ENCODE assay signal across 18 cellular contexts in the genomic region with DNA sequence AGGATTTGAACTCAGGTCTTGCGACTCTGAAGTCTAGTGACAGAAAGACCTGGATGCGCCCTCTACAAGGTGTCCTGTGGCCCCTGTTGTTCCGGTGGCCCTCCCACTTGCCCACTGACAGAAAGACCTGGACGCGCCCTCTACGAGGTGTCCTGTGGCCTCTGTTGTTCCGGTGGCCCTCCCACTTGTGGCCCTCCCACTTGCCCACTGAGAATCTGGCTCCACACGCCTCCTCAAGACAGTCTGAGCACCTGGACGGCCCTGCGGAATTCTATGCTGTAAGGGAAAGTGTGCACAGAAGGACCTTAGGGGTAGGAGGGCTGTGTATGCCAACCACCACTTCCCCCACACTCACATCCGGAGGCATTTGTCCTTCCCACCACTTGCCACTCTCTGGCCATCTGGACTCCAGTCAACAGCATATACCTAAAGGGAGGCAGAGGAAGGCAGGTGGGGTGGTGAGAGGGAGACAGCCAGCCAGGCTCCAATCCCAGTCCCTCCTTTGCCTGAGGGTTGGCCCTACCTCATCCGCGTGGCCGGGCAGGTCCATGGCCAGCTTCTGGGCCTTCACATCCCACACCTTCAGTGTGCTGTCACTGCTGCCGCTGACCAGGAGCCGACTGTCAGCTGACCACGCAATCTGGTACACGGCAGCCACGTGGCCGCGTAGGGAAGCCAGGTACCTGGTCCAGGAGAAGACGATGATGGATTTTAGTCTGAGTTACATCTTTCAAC. TPM values are rescaled to one million over a fixed set of nuclear protein-coding genes. Genes with fewer than 3 reads are reported as not detected.
DNase-seq lines count a peak whose midpoint lies in the region; ATAC-seq, FAIRE-seq and TF ChIP-seq lines count a peak whose summit lies in the region.
"Had no signal": no experiment of that assay in that cellular context is flagged by ENCODE, and none has a peak within 500 bp of the region (broad histone marks: within the 10 kb centered on the region; RNA-seq: fewer than 3 reads in every experiment).

No MANE protein-coding gene starts in this region.

- DNase-seq in HepG2 (ENCODE audit: low spot score) (no peak), right lobe of liver (no peak), WERI-Rb-1 (no peak), coronary artery (ENCODE audit: low spot score) (peak; percentile 56), lower lobe of right lung (no peak), SKM-1 (lab: John Stamatoyannopoulos, UW; ENCODE audit: unreplicated experiment) (no peak)
- no peak for DNase-seq in stimulated activated naive B cell treated with anti-CD40 and anti-IgM and Interleukin-4, amounts not matched to agents 10 μg/mL and 1 μg/mL and 100 μg/mL, for 72 hours
- no peak for DNase-seq in activated CD8-positive, alpha-beta memory T cell treated with anti-CD3 and anti-CD28 coated beads, Interleukin-2, amount 10 ng/mL, durations not matched to agents 7 days and 5 days
- DNase-seq: 8988T; Calu3; CD4-positive, CD25-positive, alpha-beta regulatory T cell; DMS79; H7 had no signal

- H3K27me3 Mint-ChIP-seq in stimulated activated naive B cell treated with anti-CD40 and anti-IgM and Interleukin-4, amounts not matched to agents 10 μg/mL and 1 μg/mL and 100 μg/mL, for 72 hours, result no peaks in the 10 kb centered on the region
- no peaks in the 10 kb centered on the region for H3K27me3 Mint-ChIP-seq in activated CD8-positive, alpha-beta memory T cell treated with anti-CD3 and anti-CD28 coated beads, Interleukin-2, amount 10 ng/mL, durations not matched to agents 7 days and 5 days
- H3K27me3 Mint-ChIP-seq: CD4-positive, CD25-positive, alpha-beta regulatory T cell had no signal

- intact Hi-C loops in HepG2 (cut with micrococcal nuclease; ENCODE audit: unreplicated experiment) (no loop called here), right lobe of liver (cut with DNase I) (loop anchor here in 1 of 2 donors (10.0 kb wide), 1 partner anchor 718 kb away; no protein-coding TSS in a partner anchor), lower lobe of right lung (cut with DNase I) (no loop called here)

- WGBS in HepG2 (ENCODE audit: low lambda C conversion rate), result 99% methylated on average over 19 of the region's 22 CpGs
- WGBS in right lobe of liver (ENCODE audit: insufficient coverage, low coverage, low lambda C conversion rate, missing lambda C conversion rate), result 91% methylated on average over 9 of the region's 22 CpGs

- TF ChIP-seq EP300 in HepG2 (IDR thresholded peaks at IDR 0.05; ENCODE audit: low read depth in 2 of 2, low read length in 2 of 2), result no peak
- no peak for TF ChIP-seq EP300 in HepG2 (CRISPR knock-in tag; IDR thresholded peaks at IDR 0.05; ENCODE audit: borderline replicate concordance)

- peaks cover 0 to 6% of the 10 kb centered on the region in 2 donors for H3K4me1 Mint-ChIP-seq in stimulated activated naive B cell treated with anti-CD40 and anti-IgM and Interleukin-4, amounts not matched to agents 10 μg/mL and 1 μg/mL and 100 μg/mL, for 72 hours
- no peaks in the 10 kb centered on the region for H3K4me1 Mint-ChIP-seq in activated CD8-positive, alpha-beta memory T cell treated with anti-CD3 and anti-CD28 coated beads, Interleukin-2, amount 10 ng/mL, durations not matched to agents 7 days and 5 days
- H3K4me1 Mint-ChIP-seq: GM23338 had no signal

- TF ChIP-seq RAD21 in HepG2 (CRISPR knock-in tag; IDR thresholded peaks at IDR 0.05), result no peak

- CTCF ChIA-PET in HepG2 (lab: Yijun Ruan, JAX; ENCODE audit: low intra/inter-chr PET ratio, low total read pairs), result no interaction called here
- CTCF ChIA-PET in activated CD8-positive, alpha-beta memory T cell treated with anti-CD3 and anti-CD28 coated beads, Interleukin-2, amount 10 ng/mL, durations not matched to agents 7 days and 5 days (lab: Charles Lee), result no interaction called here

- peaks cover 50 to 68% of the 10 kb centered on the region in 2 donors for H3K36me3 Mint-ChIP-seq in stimulated activated naive B cell treated with anti-CD40 and anti-IgM and Interleukin-4, amounts not matched to agents 10 μg/mL and 1 μg/mL and 100 μg/mL, for 72 hours
- peaks cover 46% of the 10 kb centered on the region for H3K36me3 Mint-ChIP-seq in activated CD8-positive, alpha-beta memory T cell treated with anti-CD3 and anti-CD28 coated beads, Interleukin-2, amount 10 ng/mL, durations not matched to agents 7 days and 5 days

- no peaks in the 10 kb centered on the region for H4K20me1 ChIP-seq in HepG2 (ENCODE audit: insufficient read depth, low read length)

- TF ChIP-seq CTCF in HepG2 (CRISPR knock-in tag; IDR thresholded peaks at IDR 0.05) (no peak), right lobe of liver (IDR thresholded peaks at IDR 0.05) (no peak), WERI-Rb-1 (IDR thresholded peaks at IDR 0.05; ENCODE audit: low read depth, low read length) (no peak), coronary artery (IDR thresholded peaks at IDR 0.05) (no peak), lower lobe of right lung (IDR thresholded peaks at IDR 0.05) (no peak)

- H3K9me3 ChIP-seq in HepG2 (ENCODE audit: low read length) (no peaks in the 10 kb centered on the region), right lobe of liver (no peaks in the 10 kb centered on the region), WERI-Rb-1 (ENCODE audit: severe bottlenecking) (no peaks in the 10 kb centered on the region), lower lobe of right lung (no peaks in the 10 kb centered on the region)
- H3K9me3 ChIP-seq: BLaER1 treated with 17β-estradiol and CSF1 and Interleukin-3, amounts not matched to agents 10 nM and 100 nM had no signal

- POLR2A ChIA-PET in HepG2 (lab: Yijun Ruan, JAX), result no interaction called here

- in situ Hi-C loops in HepG2 (cut with HindIII; ENCODE audit: extremely low pct_ligation_motif_present, low pct_unique_long_range_greater_than_20kb), result no loop called here

- no peak overlapping the region for H3K27ac ChIP-seq in HepG2 (ENCODE audit: extremely low read length, insufficient read depth, low read length)
- no peak overlapping the region for H3K27ac ChIP-seq in right lobe of liver
- peak overlapping the region; percentile 32 for H3K27ac ChIP-seq in WERI-Rb-1
- no peak overlapping the region for H3K27ac ChIP-seq in coronary artery
- H3K27ac ChIP-seq in lower lobe of right lung, result no peak overlapping the region
- H3K27ac ChIP-seq: BLaER1 treated with 17β-estradiol and CSF1 and Interleukin-3, amounts not matched to agents 10 nM and 100 nM had no signal

- TF ChIP-seq POLR2A in HepG2 (IDR thresholded peaks at IDR 0.05; ENCODE audit: insufficient read depth in 1 of 2, low read depth in 2 of 2, low read length in 2 of 2), result no peak
- TF ChIP-seq POLR2A in right lobe of liver (IDR thresholded peaks at IDR 0.05), result no peak

- no peaks in the 10 kb centered on the region for H3K79me2 ChIP-seq in HepG2 (ENCODE audit: insufficient read depth, low read length)

- H3K4me1 ChIP-seq in HepG2 (ENCODE audit: insufficient read depth, low read length) (no peaks in the 10 kb centered on the region), right lobe of liver (no peaks in the 10 kb centered on the region), lower lobe of right lung (no peaks in the 10 kb centered on the region)
- H3K4me1 ChIP-seq: BLaER1 treated with 17β-estradiol and CSF1 and Interleukin-3, amounts not matched to agents 10 nM and 100 nM had no signal

- H3K9me3 Mint-ChIP-seq in stimulated activated naive B cell treated with anti-CD40 and anti-IgM and Interleukin-4, amounts not matched to agents 10 μg/mL and 1 μg/mL and 100 μg/mL, for 72 hours, result no peaks in the 10 kb centered on the region
- no peaks in the 10 kb centered on the region for H3K9me3 Mint-ChIP-seq in activated CD8-positive, alpha-beta memory T cell treated with anti-CD3 and anti-CD28 coated beads, Interleukin-2, amount 10 ng/mL, durations not matched to agents 7 days and 5 days (ENCODE audit: low read depth)
- H3K9me3 Mint-ChIP-seq: CD4-positive, CD25-positive, alpha-beta regulatory T cell; GM23338 had no signal

- H3K4me2 ChIP-seq in HepG2 (ENCODE audit: low read depth, low read length), result no peak overlapping the region
- H3K4me2 ChIP-seq: BLaER1 treated with 17β-estradiol and CSF1 and Interleukin-3, amounts not matched to agents 10 nM and 100 nM; GM23338 had no signal

- BruUV-seq in HepG2 (replicated peaks; lab: Mats Ljungman, UMichigan), result no TSS peak

- no peak for FAIRE-seq in HepG2 (lab: Jason Lieb, UNC)
- FAIRE-seq: GM12891 had no signal

- H3K4me3 Mint-ChIP-seq in stimulated activated naive B cell treated with anti-CD40 and anti-IgM and Interleukin-4, amounts not matched to agents 10 μg/mL and 1 μg/mL and 100 μg/mL, for 72 hours, result no peak overlapping the region
- no peak overlapping the region for H3K4me3 Mint-ChIP-seq in activated CD8-positive, alpha-beta memory T cell treated with anti-CD3 and anti-CD28 coated beads, Interleukin-2, amount 10 ng/mL, durations not matched to agents 7 days and 5 days
- H3K4me3 Mint-ChIP-seq: GM23338 had no signal

- H3K36me3 ChIP-seq in HepG2 (replicated peaks in 1 of 2; ENCODE audit: control insufficient read depth in 1 of 2, insufficient read depth in 2 of 2, low read length in 2 of 2) (peaks cover 24 to 64% of the 10 kb centered on the region in 2 experiments), right lobe of liver (peaks cover 0 to 56% (median 21%) of the 10 kb centered on the region in 4 donors), WERI-Rb-1 (peaks cover 79% of the 10 kb centered on the region), lower lobe of right lung (peaks cover 77% of the 10 kb centered on the region)

- H3K9ac ChIP-seq in HepG2 (ENCODE audit: insufficient read depth, low read depth, low read length), result no peak overlapping the region
- H3K9ac ChIP-seq: BLaER1 treated with 17β-estradiol and CSF1 and Interleukin-3, amounts not matched to agents 10 nM and 100 nM had no signal

- ATAC-seq in HepG2 (no peak), right lobe of liver (no peak), lower lobe of right lung (no peak)
- ATAC-seq in stimulated activated naive B cell treated with anti-CD40 and anti-IgM and Interleukin-4, amounts not matched to agents 10 μg/mL and 1 μg/mL and 100 μg/mL, for 72 hours (replicated peaks), result no peak
- ATAC-seq in activated CD8-positive, alpha-beta memory T cell treated with anti-CD3 and anti-CD28 coated beads, Interleukin-2, amount 10 ng/mL, durations not matched to agents 7 days and 5 days, result no peak
- ATAC-seq: GM23338 had no signal

- no peak overlapping the region for H2AFZ ChIP-seq in HepG2 (ENCODE audit: low read length)
- H2AFZ ChIP-seq: GM23338 had no signal

- H3K27me3 ChIP-seq in HepG2 (ENCODE audit: control insufficient read depth in 1 of 2, insufficient read depth in 2 of 2, low read length in 2 of 2) (no peaks in the 10 kb centered on the region), right lobe of liver (no peaks in the 10 kb centered on the region), WERI-Rb-1 (ENCODE audit: insufficient read depth, low read depth, severe bottlenecking) (no peaks in the 10 kb centered on the region), lower lobe of right lung (ENCODE audit: low read depth) (no peaks in the 10 kb centered on the region)
- H3K27me3 ChIP-seq: BLaER1 treated with 17β-estradiol and CSF1 and Interleukin-3, amounts not matched to agents 10 nM and 100 nM had no signal

- H3K4me3 ChIP-seq in HepG2 (replicated peaks in 1 of 3; ENCODE audit: insufficient read depth in 1 of 3, low read depth in 2 of 3, low read length in 3 of 3) (no peak overlapping the region), right lobe of liver (no peak overlapping the region), WERI-Rb-1 (ENCODE audit: low read depth, low read length) (no peak overlapping the region), coronary artery (no peak overlapping the region), lower lobe of right lung (no peak overlapping the region)
- H3K4me3 ChIP-seq: BLaER1 treated with 17β-estradiol and CSF1 and Interleukin-3, amounts not matched to agents 10 nM and 100 nM; GM23338 had no signal

- peak overlapping the region; percentile 71 for H3K27ac Mint-ChIP-seq in stimulated activated naive B cell treated with anti-CD40 and anti-IgM and Interleukin-4, amounts not matched to agents 10 μg/mL and 1 μg/mL and 100 μg/mL, for 72 hours
- H3K27ac Mint-ChIP-seq in activated CD8-positive, alpha-beta memory T cell treated with anti-CD3 and anti-CD28 coated beads, Interleukin-2, amount 10 ng/mL, durations not matched to agents 7 days and 5 days, result no peak overlapping the region
- H3K27ac Mint-ChIP-seq: GM23338 had no signal

RNA-seq across cellular contexts. Expression of gene NLE1, which starts 9.1 kb away (rescaled TPM):
- 34.5 and 35.5 TPM in 2 replicates for total RNA-seq in HepG2 (2016; rRNA removed; fragmentation: Illumina TruSeq; extraction: Trizol)
- total RNA-seq in HepG2 (2016; cell fraction: cytosol; rRNA removed; fragmentation: Illumina TruSeq; extraction: Trizol; ENCODE audit: low read depth), result 12.2 and 15.9 TPM in 2 replicates
- total RNA-seq in HepG2 (2016; cell fraction: insoluble cytoplasmic fraction; rRNA removed; fragmentation: Illumina TruSeq; extraction: Trizol), result 34.4 and 35.7 TPM in 2 replicates
- 33.9 and 34.0 TPM in 2 replicates for total RNA-seq in HepG2 (2016; cell fraction: membrane; rRNA removed; fragmentation: Illumina TruSeq; extraction: Trizol)
- total RNA-seq in HepG2 (2016; cell fraction: nucleus; rRNA removed; fragmentation: Illumina TruSeq; extraction: Trizol), result 26.0 and 29.5 TPM in 2 replicates
- polyA plus RNA-seq in HepG2 (2011; rRNA removed), result 20.3 and 21.4 TPM in 2 replicates
- polyA plus RNA-seq in HepG2 (2011; cell fraction: cytosol; rRNA removed), result 19.2 and 31.0 TPM in 2 replicates
- polyA plus RNA-seq in HepG2 (2011; cell fraction: nucleus; rRNA removed), result 35.5 and 44.1 TPM in 2 replicates
- 14.4 and 16.4 TPM in 2 replicates for polyA plus RNA-seq in HepG2 (2012)
- polyA plus RNA-seq in HepG2 (2016; cell fraction: cytosol; fragmentation: Illumina TruSeq; extraction: Trizol; ENCODE audit: low read depth), result 15.8 and 16.0 TPM in 2 replicates
- 26.7 and 34.4 TPM in 2 replicates for polyA plus RNA-seq in HepG2 (2016; cell fraction: insoluble cytoplasmic fraction; fragmentation: Illumina TruSeq; extraction: Trizol; ENCODE audit: low read depth)
- 26.4 and 28.3 TPM in 2 replicates for polyA plus RNA-seq in HepG2 (2016; cell fraction: membrane; fragmentation: Illumina TruSeq; extraction: Trizol; ENCODE audit: low read depth)
- polyA plus RNA-seq in HepG2 (2016; cell fraction: nucleus; fragmentation: Illumina TruSeq; extraction: Trizol; ENCODE audit: insufficient read depth, low read depth), result 31.3 and 31.9 TPM in 2 replicates
- polyA minus RNA-seq in HepG2 (2011; rRNA and poly(A)+ RNA removed; ENCODE audit: low replicate concordance), result 41.5 and 66.5 TPM in 2 replicates
- polyA minus RNA-seq in HepG2 (2011; cell fraction: cytosol; rRNA and poly(A)+ RNA removed), result 15.8 and 17.7 TPM in 2 replicates
- polyA minus RNA-seq in HepG2 (2011; cell fraction: nucleus; rRNA and poly(A)+ RNA removed), result 23.1 and 26.3 TPM in 2 replicates
- 10 to 100 TPM in 1 of 6 experiments, 1 to 10 TPM in 5; 4.9 to 12.3 (median 5.9) TPM for total RNA-seq in right lobe of liver
- total RNA-seq in activated CD8-positive, alpha-beta memory T cell treated with anti-CD3 and anti-CD28 coated beads, Interleukin-2, amount 10 ng/mL, durations not matched to agents 7 days and 5 days, result 10 to 100 TPM; 23.0 to 30.5 TPM
- 9.0 TPM for total RNA-seq in lower lobe of right lung

RNA-seq across cellular contexts. Expression of gene FNDC8, which starts 11.6 kb away (rescaled TPM):
- not detected in 2 replicates for total RNA-seq in HepG2 (2016; rRNA removed; fragmentation: Illumina TruSeq; extraction: Trizol)
- total RNA-seq in HepG2 (2016; cell fraction: cytosol; rRNA removed; fragmentation: Illumina TruSeq; extraction: Trizol; ENCODE audit: low read depth), result not detected in 2 replicates
- total RNA-seq in HepG2 (2016; cell fraction: insoluble cytoplasmic fraction; rRNA removed; fragmentation: Illumina TruSeq; extraction: Trizol), result not detected in 2 replicates
- total RNA-seq in HepG2 (2016; cell fraction: membrane; rRNA removed; fragmentation: Illumina TruSeq; extraction: Trizol), result not detected in 2 replicates
- total RNA-seq in HepG2 (2016; cell fraction: nucleus; rRNA removed; fragmentation: Illumina TruSeq; extraction: Trizol), result not detected in 2 replicates
- not detected in 2 replicates for polyA plus RNA-seq in HepG2 (2011; rRNA removed)
- polyA plus RNA-seq in HepG2 (2011; cell fraction: cytosol; rRNA removed), result not detected in 2 replicates
- not detected in 2 replicates for polyA plus RNA-seq in HepG2 (2011; cell fraction: nucleus; rRNA removed)
- not detected in 2 replicates for polyA plus RNA-seq in HepG2 (2012)
- polyA plus RNA-seq in HepG2 (2016; cell fraction: cytosol; fragmentation: Illumina TruSeq; extraction: Trizol; ENCODE audit: low read depth), result not detected in 2 replicates
- not detected in 2 replicates for polyA plus RNA-seq in HepG2 (2016; cell fraction: insoluble cytoplasmic fraction; fragmentation: Illumina TruSeq; extraction: Trizol; ENCODE audit: low read depth)
- not detected in 2 replicates for polyA plus RNA-seq in HepG2 (2016; cell fraction: membrane; fragmentation: Illumina TruSeq; extraction: Trizol; ENCODE audit: low read depth)
- polyA plus RNA-seq in HepG2 (2016; cell fraction: nucleus; fragmentation: Illumina TruSeq; extraction: Trizol; ENCODE audit: insufficient read depth, low read depth), result not detected in 2 replicates
- not detected in 2 replicates for polyA minus RNA-seq in HepG2 (2011; rRNA and poly(A)+ RNA removed; ENCODE audit: low replicate concordance)
- not detected in 2 replicates for polyA minus RNA-seq in HepG2 (2011; cell fraction: cytosol; rRNA and poly(A)+ RNA removed)
- not detected in 2 replicates for polyA minus RNA-seq in HepG2 (2011; cell fraction: nucleus; rRNA and poly(A)+ RNA removed)
- not detected for total RNA-seq in right lobe of liver
- not detected for total RNA-seq in activated CD8-positive, alpha-beta memory T cell treated with anti-CD3 and anti-CD28 coated beads, Interleukin-2, amount 10 ng/mL, durations not matched to agents 7 days and 5 days
- total RNA-seq in lower lobe of right lung, result not detected
- total RNA-seq: Calu3; CD4-positive, CD25-positive, alpha-beta regulatory T cell; G401; GM23338; HT1080 had no signal
- polyA plus RNA-seq: CD4-positive, CD25-positive, alpha-beta regulatory T cell; GM23338 had no signal

RNA-seq across cellular contexts. Expression of gene RAD51D, which starts 13.3 kb away (rescaled TPM):
- total RNA-seq in HepG2 (2016; rRNA removed; fragmentation: Illumina TruSeq; extraction: Trizol) (12.9 and 13.1 TPM in 2 replicates), right lobe of liver (1 to 10 TPM; 3.9 to 5.5 (median 4.3) TPM), lower lobe of right lung (13.2 TPM)
- total RNA-seq in HepG2 (2016; cell fraction: cytosol; rRNA removed; fragmentation: Illumina TruSeq; extraction: Trizol; ENCODE audit: low read depth), result 4.8 and 5.6 TPM in 2 replicates
- total RNA-seq in HepG2 (2016; cell fraction: insoluble cytoplasmic fraction; rRNA removed; fragmentation: Illumina TruSeq; extraction: Trizol), result 11.5 and 13.5 TPM in 2 replicates
- total RNA-seq in HepG2 (2016; cell fraction: membrane; rRNA removed; fragmentation: Illumina TruSeq; extraction: Trizol), result 11.5 and 14.1 TPM in 2 replicates
- 9.5 and 12.9 TPM in 2 replicates for total RNA-seq in HepG2 (2016; cell fraction: nucleus; rRNA removed; fragmentation: Illumina TruSeq; extraction: Trizol)
- polyA plus RNA-seq in HepG2 (2011; rRNA removed), result 6.4 and 6.7 TPM in 2 replicates
- polyA plus RNA-seq in HepG2 (2011; cell fraction: cytosol; rRNA removed), result 5.1 and 5.5 TPM in 2 replicates
- polyA plus RNA-seq in HepG2 (2011; cell fraction: nucleus; rRNA removed), result 8.3 and 8.6 TPM in 2 replicates
- polyA plus RNA-seq in HepG2 (2012), result 3.8 and 4.0 TPM in 2 replicates
- 5.2 and 6.5 TPM in 2 replicates for polyA plus RNA-seq in HepG2 (2016; cell fraction: cytosol; fragmentation: Illumina TruSeq; extraction: Trizol; ENCODE audit: low read depth)
- 11.4 and 12.4 TPM in 2 replicates for polyA plus RNA-seq in HepG2 (2016; cell fraction: insoluble cytoplasmic fraction; fragmentation: Illumina TruSeq; extraction: Trizol; ENCODE audit: low read depth)
- polyA plus RNA-seq in HepG2 (2016; cell fraction: membrane; fragmentation: Illumina TruSeq; extraction: Trizol; ENCODE audit: low read depth), result 9.0 and 10.6 TPM in 2 replicates
- polyA plus RNA-seq in HepG2 (2016; cell fraction: nucleus; fragmentation: Illumina TruSeq; extraction: Trizol; ENCODE audit: insufficient read depth, low read depth), result 14.0 and 15.4 TPM in 2 replicates
- polyA minus RNA-seq in HepG2 (2011; rRNA and poly(A)+ RNA removed; ENCODE audit: low replicate concordance), result 15.5 and 26.7 TPM in 2 replicates
- 1.9 and 2.8 TPM in 2 replicates for polyA minus RNA-seq in HepG2 (2011; cell fraction: cytosol; rRNA and poly(A)+ RNA removed)
- 8.6 and 18.0 TPM in 2 replicates for polyA minus RNA-seq in HepG2 (2011; cell fraction: nucleus; rRNA and poly(A)+ RNA removed)
- total RNA-seq in activated CD8-positive, alpha-beta memory T cell treated with anti-CD3 and anti-CD28 coated beads, Interleukin-2, amount 10 ng/mL, durations not matched to agents 7 days and 5 days, result 10 to 100 TPM; 34.0 to 43.0 TPM

RNA-seq across cellular contexts. Expression of gene UNC45B, which starts 14.6 kb away (rescaled TPM):
- total RNA-seq in HepG2 (2016; rRNA removed; fragmentation: Illumina TruSeq; extraction: Trizol) (not detected in 2 replicates), right lobe of liver (under 1 TPM in 2 of 6 experiments, not detected in 4; 0.07 to 0.19 TPM), lower lobe of right lung (0.77 TPM)
- not detected in 2 replicates for total RNA-seq in HepG2 (2016; cell fraction: cytosol; rRNA removed; fragmentation: Illumina TruSeq; extraction: Trizol; ENCODE audit: low read depth)
- total RNA-seq in HepG2 (2016; cell fraction: insoluble cytoplasmic fraction; rRNA removed; fragmentation: Illumina TruSeq; extraction: Trizol), result 0.02 TPM in 1 of 2 replicates, not detected in the other
- not detected in 2 replicates for total RNA-seq in HepG2 (2016; cell fraction: membrane; rRNA removed; fragmentation: Illumina TruSeq; extraction: Trizol)
- not detected in 2 replicates for total RNA-seq in HepG2 (2016; cell fraction: nucleus; rRNA removed; fragmentation: Illumina TruSeq; extraction: Trizol)
- 0.01 TPM in 1 of 2 replicates, not detected in the other for polyA plus RNA-seq in HepG2 (2011; rRNA removed)
- polyA plus RNA-seq in HepG2 (2011; cell fraction: cytosol; rRNA removed), result not detected in 2 replicates
- not detected in 2 replicates for polyA plus RNA-seq in HepG2 (2011; cell fraction: nucleus; rRNA removed)
- not detected in 2 replicates for polyA plus RNA-seq in HepG2 (2012)
- not detected in 2 replicates for polyA plus RNA-seq in HepG2 (2016; cell fraction: cytosol; fragmentation: Illumina TruSeq; extraction: Trizol; ENCODE audit: low read depth)
- polyA plus RNA-seq in HepG2 (2016; cell fraction: insoluble cytoplasmic fraction; fragmentation: Illumina TruSeq; extraction: Trizol; ENCODE audit: low read depth), result not detected in 2 replicates
- polyA plus RNA-seq in HepG2 (2016; cell fraction: membrane; fragmentation: Illumina TruSeq; extraction: Trizol; ENCODE audit: low read depth), result not detected in 2 replicates
- polyA plus RNA-seq in HepG2 (2016; cell fraction: nucleus; fragmentation: Illumina TruSeq; extraction: Trizol; ENCODE audit: insufficient read depth, low read depth), result not detected in 2 replicates
- polyA minus RNA-seq in HepG2 (2011; rRNA and poly(A)+ RNA removed; ENCODE audit: low replicate concordance), result 0.02 TPM in 1 of 2 replicates, not detected in the other
- not detected in 2 replicates for polyA minus RNA-seq in HepG2 (2011; cell fraction: cytosol; rRNA and poly(A)+ RNA removed)
- polyA minus RNA-seq in HepG2 (2011; cell fraction: nucleus; rRNA and poly(A)+ RNA removed), result not detected in 2 replicates
- under 1 TPM in 1 of 2 experiments, not detected in 1; 0.06 TPM for total RNA-seq in activated CD8-positive, alpha-beta memory T cell treated with anti-CD3 and anti-CD28 coated beads, Interleukin-2, amount 10 ng/mL, durations not matched to agents 7 days and 5 days
- total RNA-seq: Calu3, G401, HT1080 had no signal
- polyA plus RNA-seq: GM23338 had no signal
